Comparison of ENCODE assay signal across 1 cellular context in the genomic region with DNA sequence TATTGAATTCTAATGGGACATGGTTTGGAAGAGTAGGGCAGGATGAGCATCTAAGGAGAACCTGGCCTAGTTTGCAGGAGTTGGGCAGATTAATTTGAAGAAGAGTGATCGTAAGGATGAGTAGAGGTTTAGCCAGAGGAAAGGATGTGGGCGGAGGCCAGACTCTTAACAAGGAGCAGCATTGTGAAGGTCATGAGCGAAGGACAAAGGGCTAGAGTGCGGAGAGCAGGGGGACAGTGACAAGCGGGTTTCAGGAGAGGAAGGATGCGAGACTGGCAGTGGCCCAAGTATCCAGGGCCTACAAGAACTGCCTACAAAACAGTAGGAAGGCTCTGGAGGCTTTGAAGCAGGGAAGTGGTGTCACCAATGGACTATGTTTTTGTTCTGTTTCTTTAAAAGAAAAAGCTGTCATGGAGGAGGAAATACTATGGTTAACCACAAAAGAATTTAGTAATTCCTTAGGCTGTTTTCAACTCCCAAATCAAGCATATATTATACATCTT.
TF ChIP-seq lines count a peak whose summit lies in the region.

No MANE protein-coding gene starts in this region.

TF ChIP-seq in GM23338, 12 proteins besides CTCF, POLR2A, EP300 and RAD21 (continued from another document):
- TF ChIP-seq ZNF462 (CRISPR knock-in tag; IDR thresholded peaks at IDR 0.05): no peak
- no peak for TF ChIP-seq EZH2phosphoT487 (IDR thresholded peaks at IDR 0.05; ENCODE audit: unreplicated experiment)
- no peak for TF ChIP-seq EZH2 (IDR thresholded peaks at IDR 0.05; ENCODE audit: low read depth, unreplicated experiment)
